ENCODE assay signal across 8 cellular contexts in genomic region chr7:75617634-75618234, GRCh38.
DNase-seq lines count a peak whose midpoint lies in the region; ATAC-seq, FAIRE-seq and TF ChIP-seq lines count a peak whose summit lies in the region.

No MANE protein-coding gene starts in this region.

- CTCF ChIA-PET in GM12878 (lab: Yijun Ruan, JAX) = interaction anchor here (0.6 to 1.6 kb wide), 2 partner anchors 55 to 145 kb away, joined by 3 to 7 read pairs; no protein-coding TSS in a partner anchor

- no TSS peak for BruUV-seq in GM12878 (replicated peaks; lab: Mats Ljungman, UMichigan)

- H3K4me1 Mint-ChIP-seq in natural killer cell = peaks cover 46 to 57% of the 10 kb centered on the region in 2 donors

- no peaks in the 10 kb centered on the region for H3K36me3 ChIP-seq in GM12878 (ENCODE audit: control insufficient read depth in 2 of 2, insufficient read depth in 2 of 2, low read length in 1 of 2)
- no peaks in the 10 kb centered on the region for H3K36me3 ChIP-seq in transverse colon

- intact Hi-C loops in GM12878 (cut with micrococcal nuclease; ENCODE audit: unreplicated experiment) (no loop called here), natural killer cell (cut with micrococcal nuclease) (loop anchor here (5.0 kb wide), 1 partner anchor 120 kb away; the partner anchor contains the start of gene HIP1), transverse colon (cut with DNase I; ENCODE audit: low total_unique reads) (no loop called here)

- POLR2A ChIA-PET in GM12878 (lab: Charles Lee) = interaction anchor here (0.6 kb wide), 1 partner anchor 33 kb away, joined by 6 read pairs; no protein-coding TSS in a partner anchor

- TF ChIP-seq EP300 in GM12878 (IDR thresholded peaks at IDR 0.05; ENCODE audit: borderline replicate concordance in 1 of 2, control insufficient read depth in 1 of 2, low read depth in 2 of 2, low read length in 2 of 2) = no peak
- TF ChIP-seq EP300 in transverse colon (IDR thresholded peaks at IDR 0.05; ENCODE audit: low read depth) = no peak

- H3K9me3 Mint-ChIP-seq in natural killer cell = no peaks in the 10 kb centered on the region

- peak overlapping the region; percentile 80 to 89 for H3K27ac Mint-ChIP-seq in natural killer cell

- in situ Hi-C loops in GM12878 (cut with MboI) (no loop called here), transverse colon (cut with MboI; ENCODE audit: low pct_ligation_motif_present in 1 of 4, low pct_unique_long_range_greater_than_20kb in 1 of 4, low sequenced_read_pairs in 3 of 4) (no loop called here)

- H3K36me3 Mint-ChIP-seq in natural killer cell = no peaks in the 10 kb centered on the region

- no peak for DNase-seq in GM12891 (ENCODE audit: insufficient read length, low spot score)
- peak; percentile 100 for DNase-seq in SKM-1 treated with dmso at 0.1 percent for 144 hours (lab: John Stamatoyannopoulos, UW; ENCODE audit: unreplicated experiment)
- DNase-seq in GM12878 (ENCODE audit: low read depth, low spot score) = peak; percentile 40
- DNase-seq in natural killer cell = peak; percentile 67
- DNase-seq in transverse colon = peak; percentile 45
- no peak for DNase-seq in DMS 273 treated with DMSO at 0.1 percent for 48 hours (lab: John Stamatoyannopoulos, UW)
- no peak for DNase-seq in dedifferentiated amniotic fluid mesenchymal stem cell (ENCODE audit: extremely low spot score)

- no peaks in the 10 kb centered on the region for H3K27me3 Mint-ChIP-seq in natural killer cell (ENCODE audit: low read depth in 2 of 2)

- no peak overlapping the region for H3K27ac ChIP-seq in GM12878 (ENCODE audit: control insufficient read depth, insufficient read depth)
- peak overlapping the region in 1 of 4 donors; percentile 8 for H3K27ac ChIP-seq in transverse colon

- H3K27me3 ChIP-seq in GM12878 (replicated peaks in 1 of 2; ENCODE audit: control insufficient read depth in 2 of 2, insufficient read depth in 2 of 2, low read length in 1 of 2) (no peaks in the 10 kb centered on the region), transverse colon (no peaks in the 10 kb centered on the region)

- TF ChIP-seq POLR2A in GM12891 (IDR thresholded peaks at IDR 0.05; ENCODE audit: low read depth, low read length) (no peak), GM12878 (IDR thresholded peaks at IDR 0.05; ENCODE audit: low read depth, low read length) (no peak), transverse colon (IDR thresholded peaks at IDR 0.05) (no peak)

- H3K9ac ChIP-seq in GM12878 (ENCODE audit: control insufficient read depth, insufficient read depth, low read length) = no peak overlapping the region

- FAIRE-seq in GM12891 (lab: Jason Lieb, UNC) (peak; percentile 66), GM12878 (lab: Jason Lieb, UNC) (no peak)

- H4K20me1 ChIP-seq in GM12878 (ENCODE audit: control insufficient read depth, insufficient read depth) = no peaks in the 10 kb centered on the region

- TF ChIP-seq CTCF in GM12878 (IDR thresholded peaks at IDR 0.05 in 2 of 3, conservative IDR thresholded peaks at IDR 0.05 in 1 of 3; ENCODE audit: control insufficient read depth in 2 of 3, extremely low read depth in 1 of 3, insufficient read depth in 1 of 3, low read depth in 3 of 3, low read length in 3 of 3) = no peak
- TF ChIP-seq CTCF in natural killer cell (IDR thresholded peaks at IDR 0.05) = no peak
- TF ChIP-seq CTCF in transverse colon (IDR thresholded peaks at IDR 0.05) = no peak

- no peak overlapping the region for H3K4me3 ChIP-seq in GM12878
- no peak overlapping the region for H3K4me3 ChIP-seq in transverse colon

- H3K4me1 ChIP-seq in GM12878 (ENCODE audit: control insufficient read depth, insufficient read depth, low read length) (peaks cover 26% of the 10 kb centered on the region), transverse colon (no peaks in the 10 kb centered on the region)

- SMC1A ChIA-PET in GM12878 (lab: Charles Lee; ENCODE audit: uncharacterized antibody, unreplicated experiment) = interaction anchor here (1.2 to 1.3 kb wide), 2 partner anchors 12 to 144 kb away, joined by 3 to 5 read pairs; no protein-coding TSS in a partner anchor

- RAD21 ChIA-PET in GM12878 (lab: Charles Lee; ENCODE audit: unreplicated experiment) = interaction anchor here (0.9 to 1.5 kb wide), 2 partner anchors 24 to 145 kb away, joined by 3 to 4 read pairs; no protein-coding TSS in a partner anchor

- peak overlapping the region; percentile 73 for H2AFZ ChIP-seq in GM12878 (ENCODE audit: control insufficient read depth, low read depth, low read length)

- ATAC-seq in GM12878 (peak; percentile 63), natural killer cell (peak; percentile 89 to 92 (median 89)), HG02870 (IDR thresholded peaks at IDR 0.05; ENCODE audit: unreplicated experiment) (no peak)

- 29% methylated on average over 12 of the region's 12 CpGs for WGBS in GM12878 (ENCODE audit: insufficient coverage, insufficient replicate concordance, low lambda C conversion rate, missing lambda C conversion rate)
- WGBS in transverse colon (ENCODE audit: low coverage in 1 of 2), 2 donors = 50 to 68% methylated on average over 1 to 12 of the region's 12 CpGs

- no peak for TF ChIP-seq RAD21 in GM12878 (IDR thresholded peaks at IDR 0.05; ENCODE audit: insufficient read depth, low read depth, low read length)

- H3K9me3 ChIP-seq in GM12878 (replicated peaks; ENCODE audit: control insufficient read depth, insufficient read depth, low read length) (no peaks in the 10 kb centered on the region; the same call in 2 of the 3 replicates), transverse colon (no peaks in the 10 kb centered on the region)

- H3K4me2 ChIP-seq in GM12878 (ENCODE audit: control insufficient read depth, insufficient read depth) = peak overlapping the region; percentile 24

- H3K79me2 ChIP-seq in GM12878 (ENCODE audit: control insufficient read depth, insufficient read depth, low read length) = no peaks in the 10 kb centered on the region

- H3K4me3 Mint-ChIP-seq in natural killer cell = peak overlapping the region; percentile 81

TF ChIP-seq in GM12891, 5 proteins besides CTCF, POLR2A, EP300 and RAD21:
- TF ChIP-seq POU2F2 (IDR thresholded peaks at IDR 0.05; ENCODE audit: low read depth, low read length) = no peak
- no peak for TF ChIP-seq POLR2AphosphoS5 (IDR thresholded peaks at IDR 0.05; ENCODE audit: low read depth, low read length)
- TF ChIP-seq SPI1 (IDR thresholded peaks at IDR 0.05; ENCODE audit: low read depth, low read length) = no peak
- TF ChIP-seq TAF1 (IDR thresholded peaks at IDR 0.05; ENCODE audit: low read depth, low read length) = no peak
- TF ChIP-seq PAX5 (IDR thresholded peaks at IDR 0.05; ENCODE audit: insufficient read depth, low read length, severe bottlenecking) = no peak

TF ChIP-seq in GM12878, 131 proteins besides CTCF, POLR2A, EP300 and RAD21 (continues in another document):
- no peak for TF ChIP-seq SKIL (IDR thresholded peaks at IDR 0.05; ENCODE audit: low read depth, poor library complexity, severe bottlenecking)
- TF ChIP-seq NR2C2 (IDR thresholded peaks at IDR 0.05; ENCODE audit: borderline replicate concordance, control insufficient read depth, insufficient read length, low read depth) = no peak
- TF ChIP-seq E4F1 (IDR thresholded peaks at IDR 0.05; ENCODE audit: borderline replicate concordance, partially characterized antibody) = no peak
- peak; percentile 16; the same call in 1 of the 2 replicates for TF ChIP-seq EED (IDR thresholded peaks at IDR 0.05; ENCODE audit: low read depth)
- TF ChIP-seq SREBF2 (IDR thresholded peaks at IDR 0.05; ENCODE audit: low read length) = no peak
- TF ChIP-seq RCOR1 (conservative IDR thresholded peaks at IDR 0.05; ENCODE audit: low read depth, low read length) = no peak
- no peak for TF ChIP-seq HDAC6 (IDR thresholded peaks at IDR 0.05; ENCODE audit: unreplicated experiment)
- no peak for TF ChIP-seq BCL11A (IDR thresholded peaks at IDR 0.05; ENCODE audit: low read depth, low read length)
- no peak for TF ChIP-seq SMAD1 (IDR thresholded peaks at IDR 0.05; ENCODE audit: low read depth, partially characterized antibody)
- TF ChIP-seq STAT1 (conservative IDR thresholded peaks at IDR 0.05) = no peak
- TF ChIP-seq ATF3 (IDR thresholded peaks at IDR 0.05; ENCODE audit: borderline replicate concordance, extremely low read depth, low read depth, low read length) = no peak

Comparison
In these comparisons a context has a peak if more than half of its experiments do, and no peak if none do; other contexts are left out.
1. DNase-seq: peak in SKM-1 treated with dmso at 0.1 percent for 144 hours (single experiment), GM12878 (single experiment), natural killer cell (single experiment) and transverse colon (single experiment); none in GM12891 (single experiment), DMS 273 treated with DMSO at 0.1 percent for 48 hours (single experiment) and dedifferentiated amniotic fluid mesenchymal stem cell (single experiment).